Comparison of ENCODE assay signal across 11 cellular contexts in the genomic region with DNA sequence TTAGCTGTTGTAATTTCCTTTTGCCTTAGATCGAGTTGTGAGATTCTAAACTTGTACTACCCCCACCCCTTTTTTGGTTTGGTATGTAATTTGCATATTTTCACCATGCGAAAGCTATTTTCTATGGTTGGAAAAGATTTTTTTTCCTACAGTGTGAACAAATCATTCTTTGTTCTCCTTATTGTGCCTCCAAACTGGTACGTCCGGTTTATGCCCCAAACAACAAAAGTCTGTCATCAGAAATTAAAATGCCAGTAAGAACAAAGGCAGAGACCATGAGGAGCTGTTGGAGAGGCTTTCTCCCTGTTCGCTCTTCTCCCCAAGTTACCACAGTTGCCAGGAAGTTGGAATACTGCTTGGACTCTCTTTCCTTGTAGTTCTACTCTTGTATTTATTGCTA.
A peak's percentile ranks its signal among the peaks of the same experiment; 100 is the strongest.
DNase-seq lines count a peak whose midpoint lies in the region; ATAC-seq, FAIRE-seq and TF ChIP-seq lines count a peak whose summit lies in the region.
"Had no signal": no experiment of that assay in that cellular context is flagged by ENCODE, and none has a peak within 500 bp of the region (broad histone marks: within the 10 kb centered on the region; RNA-seq: fewer than 3 reads in every experiment).

No MANE protein-coding gene starts in this region.

- H4K20me1 ChIP-seq in H1 (replicated peaks in 1 of 2; ENCODE audit: control insufficient read depth in 1 of 2, insufficient read depth in 2 of 2, low read length in 2 of 2): no peaks in the 10 kb centered on the region

- H2AK5ac ChIP-seq in H1 (ENCODE audit: low read depth, low read length): no peak overlapping the region

- ATAC-seq in HG03159 (IDR thresholded peaks at IDR 0.05; ENCODE audit: unreplicated experiment) (no peak), GM19452 (IDR thresholded peaks at IDR 0.05; ENCODE audit: unreplicated experiment) (no peak)
- ATAC-seq: CD8-positive, alpha-beta T cell; K562 had no signal

- H3K27ac ChIP-seq in H1 (ENCODE audit: low read depth, low read length) (peak overlapping the region; percentile 33; the same call in 1 of the 2 replicates), vagina (no peak overlapping the region)

- FAIRE-seq in H1 (lab: Jason Lieb, UNC): no peak
- FAIRE-seq: islet of Langerhans, K562 had no signal

- H2BK120ac ChIP-seq in H1 (replicated peaks; ENCODE audit: low read depth, low read length): no peak overlapping the region

- WGBS in H1 (ENCODE audit: extremely low coverage in 1 of 2, insufficient coverage in 1 of 2, insufficient read length in 1 of 2, insufficient replicate concordance in 2 of 2, low coverage in 1 of 2, low lambda C conversion rate in 2 of 2, missing lambda C conversion rate in 1 of 2), 2 experiments: 30% methylated on average over 5 of the region's 5 CpGs; no CpG with 5 or more reads in 1 of the 2 experiments

- H3K4me2 ChIP-seq in H1 (ENCODE audit: insufficient read depth in 1 of 2, low read depth in 2 of 2, low read length in 2 of 2): peak overlapping the region; percentile 19 to 49; a peak in 2 of 4 replicates

- no peak overlapping the region for H4K5ac ChIP-seq in H1 (ENCODE audit: insufficient read length, low read depth, low read length)

- no peak overlapping the region for H2BK20ac ChIP-seq in H1 (ENCODE audit: low read length)

- peak; percentile 44 for DNase-seq in AG08395 (ENCODE audit: low spot score)
- peak; percentile 65 for DNase-seq in M059J (ENCODE audit: low read depth)
- DNase-seq in H1 (ENCODE audit: low read depth in 1 of 2, low spot score in 2 of 2): no peak
- DNase-seq in midbrain (lab: John Stamatoyannopoulos, UW): peak; percentile 71
- no peak for DNase-seq in NAMALWA (ENCODE audit: low spot score)
- DNase-seq in vagina (ENCODE audit: extremely low spot score in 2 of 2): no peak
- DNase-seq: CD8-positive, alpha-beta T cell had no signal

- no peak for TF ChIP-seq RAD21 in H1 (IDR thresholded peaks at IDR 0.05 in 1 of 2, conservative IDR thresholded peaks at IDR 0.05 in 1 of 2; ENCODE audit: low read depth in 2 of 2, low read length in 2 of 2)

- H3K4me1 ChIP-seq in H1 (replicated peaks in 1 of 4; ENCODE audit: control insufficient read depth in 3 of 4, insufficient read depth in 4 of 4, low read length in 3 of 4) (peaks cover 0 to 12% (median 6%) of the 10 kb centered on the region in 4 experiments; a peak in 3 of 7 replicates), vagina (no peaks in the 10 kb centered on the region)

- no peak overlapping the region for H3K14ac ChIP-seq in H1 (ENCODE audit: insufficient read length)

- no peak overlapping the region for H2BK12ac ChIP-seq in H1 (ENCODE audit: low read depth, low read length)

- no peak for TF ChIP-seq EP300 in H1 (IDR thresholded peaks at IDR 0.05; ENCODE audit: borderline replicate concordance in 1 of 2, low read depth in 2 of 2, low read length in 2 of 2)

- H3K4me3 ChIP-seq in H1 (ENCODE audit: extremely low read depth in 1 of 4, insufficient read depth in 2 of 4, low read depth in 3 of 4, low read length in 4 of 4): peak overlapping the region in 1 of 4 experiments; percentile 41; a peak in 1 of 8 replicates
- peak overlapping the region in 1 of 2 donors; percentile 12 for H3K4me3 ChIP-seq in vagina
- H3K4me3 ChIP-seq: K562 had no signal

- no peak overlapping the region for H3K23ac ChIP-seq in H1 (ENCODE audit: insufficient read length)

- peak overlapping the region in 2 of 4 experiments; percentile 26 to 34; a peak in 4 of 7 replicates for H3K9ac ChIP-seq in H1 (replicated peaks in 1 of 4; ENCODE audit: extremely low read depth in 1 of 4, low read depth in 3 of 4, low read length in 3 of 4)

- no peak overlapping the region for H2BK5ac ChIP-seq in H1 (ENCODE audit: low read depth, low read length)

- H3K56ac ChIP-seq in H1 (replicated peaks; ENCODE audit: insufficient read length, low read depth, low read length): peak overlapping the region; percentile 40

- H3K79me1 ChIP-seq in H1 (ENCODE audit: low read depth, low read length): no peaks in the 10 kb centered on the region

- H4K91ac ChIP-seq in H1 (replicated peaks; ENCODE audit: insufficient read length, low read length): no peak overlapping the region

- H3K79me2 ChIP-seq in H1 (ENCODE audit: control insufficient read depth in 1 of 2, insufficient read depth in 2 of 2, low read length in 2 of 2): no peaks in the 10 kb centered on the region

- H3K23me2 ChIP-seq in H1 (ENCODE audit: low read depth, low read length): no peaks in the 10 kb centered on the region

- intact Hi-C loops in vagina (cut with DNase I): no loop called here

- H4K8ac ChIP-seq in H1 (ENCODE audit: extremely low read depth, insufficient read depth, low read length): no peak overlapping the region

- H3K18ac ChIP-seq in H1 (ENCODE audit: extremely low read depth, low read length): no peak overlapping the region

- no peaks in the 10 kb centered on the region for H3K27me3 ChIP-seq in H1 (replicated peaks in 1 of 4; ENCODE audit: control insufficient read depth in 3 of 4, extremely low read depth in 1 of 4, insufficient read depth in 3 of 4, low read length in 3 of 4)
- no peaks in the 10 kb centered on the region for H3K27me3 ChIP-seq in vagina

- POLR2A ChIA-PET in H1 (lab: Charles Lee; ENCODE audit: partially characterized antibody): no interaction called here

- peak in 1 of 2 experiments; percentile 38; a peak in 1 of 3 replicates for TF ChIP-seq POLR2A in H1 (IDR thresholded peaks at IDR 0.05; ENCODE audit: control extremely low read depth in 1 of 2, low read depth in 2 of 2, low read length in 2 of 2)
- no peak for TF ChIP-seq POLR2A in vagina (IDR thresholded peaks at IDR 0.05)

- no peak for TF ChIP-seq CTCF in H1 (IDR thresholded peaks at IDR 0.05; ENCODE audit: control extremely low read depth in 1 of 3, insufficient read depth in 1 of 3, low read depth in 1 of 3, low read length in 3 of 3)
- no peak for TF ChIP-seq CTCF in vagina (IDR thresholded peaks at IDR 0.05)

- no peaks in the 10 kb centered on the region for H3K9me3 ChIP-seq in H1 (ENCODE audit: insufficient read depth in 2 of 2, low read depth in 1 of 2, low read length in 1 of 2)
- H3K9me3 ChIP-seq in vagina: no peaks in the 10 kb centered on the region

- no peak overlapping the region for H2BK15ac ChIP-seq in H1 (ENCODE audit: low read length)

- CTCF ChIA-PET in H1 (lab: Charles Lee; ENCODE audit: partially characterized antibody): interaction anchor here (1.6 kb wide), 1 partner anchor 10 kb away, joined by 4 read pairs; no protein-coding TSS in a partner anchor

- no peak overlapping the region for H3K4ac ChIP-seq in H1 (replicated peaks; ENCODE audit: insufficient read length, low read depth, low read length)

- peak overlapping the region; percentile 80; the same call in 1 of the 2 replicates for H2AFZ ChIP-seq in H1 (ENCODE audit: low read length)

- no peaks in the 10 kb centered on the region for H3K36me3 ChIP-seq in H1 (ENCODE audit: control insufficient read depth in 2 of 4, insufficient read depth in 4 of 4, low read length in 3 of 4)
- no peaks in the 10 kb centered on the region for H3K36me3 ChIP-seq in vagina

TF ChIP-seq in H1, 55 proteins besides CTCF, POLR2A, EP300 and RAD21:
- TF ChIP-seq SRF (IDR thresholded peaks at IDR 0.05; ENCODE audit: low read depth, low read length): peak; percentile 7; the same call in 1 of the 2 replicates
- TF ChIP-seq ZNF274 (IDR thresholded peaks at IDR 0.05; ENCODE audit: borderline replicate concordance, extremely low read depth, low read length): no peak
- no peak for TF ChIP-seq JUND (IDR thresholded peaks at IDR 0.05; ENCODE audit: low read length)

Comparison
In these comparisons a context has a peak if more than half of its experiments do, and no peak if none do; other contexts are left out.
1. DNase-seq: peak in AG08395 (single experiment), M059J (single experiment) and midbrain (single experiment); none in H1 (0 of 2), NAMALWA (single experiment) and vagina (0 of 2).